Comparison of ENCODE assay signal across 14 cellular contexts in genomic region chr1:37394574-37395464, GRCh38.
A peak's percentile ranks its signal among the peaks of the same experiment; 100 is the strongest.
DNase-seq lines count a peak whose midpoint lies in the region; ATAC-seq and TF ChIP-seq lines count a peak whose summit lies in the region.
"Had no signal": no experiment of that assay in that cellular context is flagged by ENCODE, and none has a peak within 500 bp of the region (broad histone marks: within the 10 kb centered on the region; RNA-seq: fewer than 3 reads in every experiment).

No MANE protein-coding gene starts in this region.

- TF ChIP-seq CTCF in heart right ventricle (IDR thresholded peaks at IDR 0.05): no peak
- TF ChIP-seq CTCF in activated CD8-positive, alpha-beta T cell treated with anti-CD3 and anti-CD28 coated beads for 36 hours (IDR thresholded peaks at IDR 0.05): no peak

- no peaks in the 10 kb centered on the region for H3K9me3 ChIP-seq in heart right ventricle
- H3K9me3 ChIP-seq: ovary, spleen had no signal

- intact Hi-C loops in heart right ventricle (cut with DNase I): no loop called here
- intact Hi-C loops in activated CD8-positive, alpha-beta T cell treated with anti-CD3 and anti-CD28 coated beads for 36 hours (cut with micrococcal nuclease): no loop called here

- no peaks in the 10 kb centered on the region for H3K4me1 Mint-ChIP-seq in memory B cell
- H3K4me1 Mint-ChIP-seq in activated CD8-positive, alpha-beta T cell treated with anti-CD3 and anti-CD28 coated beads for 36 hours (ENCODE audit: low read depth): peaks cover 2% of the 10 kb centered on the region

- no peaks in the 10 kb centered on the region for H3K9me3 Mint-ChIP-seq in memory B cell
- no peaks in the 10 kb centered on the region for H3K9me3 Mint-ChIP-seq in activated CD8-positive, alpha-beta T cell treated with anti-CD3 and anti-CD28 coated beads for 36 hours

- peak overlapping the region; percentile 52 for H3K27ac Mint-ChIP-seq in memory B cell
- no peak overlapping the region for H3K27ac Mint-ChIP-seq in activated CD8-positive, alpha-beta T cell treated with anti-CD3 and anti-CD28 coated beads for 36 hours

- no peak overlapping the region for H3K4me3 ChIP-seq in heart right ventricle
- H3K4me3 ChIP-seq: ovary, SK-N-MC, spleen had no signal

- peaks cover 28% of the 10 kb centered on the region for H3K27me3 Mint-ChIP-seq in memory B cell
- H3K27me3 Mint-ChIP-seq in activated CD8-positive, alpha-beta T cell treated with anti-CD3 and anti-CD28 coated beads for 36 hours: peaks cover 27% of the 10 kb centered on the region

- H3K36me3 Mint-ChIP-seq in memory B cell: no peaks in the 10 kb centered on the region
- no peaks in the 10 kb centered on the region for H3K36me3 Mint-ChIP-seq in activated CD8-positive, alpha-beta T cell treated with anti-CD3 and anti-CD28 coated beads for 36 hours (ENCODE audit: low read depth)

- CTCF ChIA-PET in activated CD8-positive, alpha-beta T cell treated with anti-CD3 and anti-CD28 coated beads for 36 hours (lab: Charles Lee): interaction anchor here (0.7 kb wide), 1 partner anchor 40 kb away, joined by 3 read pairs; no protein-coding TSS in a partner anchor

- H3K27ac ChIP-seq in heart right ventricle: no peak overlapping the region
- H3K27ac ChIP-seq: ovary, SK-N-MC, spleen had no signal

- ATAC-seq in memory B cell (ENCODE audit: low read depth) (no peak), GM21515 (IDR thresholded peaks at IDR 0.05; ENCODE audit: unreplicated experiment) (no peak), heart right ventricle (no peak)
- no peak for ATAC-seq in activated CD8-positive, alpha-beta T cell treated with anti-CD3 and anti-CD28 coated beads for 36 hours

- WGBS in heart right ventricle, 2 donors: 30 to 36% methylated on average over 10 of the region's 10 CpGs

- H3K36me3 ChIP-seq in heart right ventricle: no peaks in the 10 kb centered on the region
- H3K36me3 ChIP-seq: ovary, spleen had no signal

- POLR2A ChIA-PET in activated CD8-positive, alpha-beta T cell treated with anti-CD3 and anti-CD28 coated beads for 36 hours (lab: Charles Lee): no interaction called here

- no peaks in the 10 kb centered on the region for H3K4me1 ChIP-seq in heart right ventricle
- H3K4me1 ChIP-seq: spleen had no signal

- H3K4me3 Mint-ChIP-seq in memory B cell: no peak overlapping the region
- no peak overlapping the region for H3K4me3 Mint-ChIP-seq in activated CD8-positive, alpha-beta T cell treated with anti-CD3 and anti-CD28 coated beads for 36 hours

- H3K27me3 ChIP-seq in heart right ventricle: peaks cover 0 to 89% (median 77%) of the 10 kb centered on the region in 7 donors
- H3K27me3 ChIP-seq: ovary had no signal

- peak; percentile 70 for DNase-seq in DMS79 treated with DMSO at 0.1 percent for 48 hours (lab: John Stamatoyannopoulos, UW)
- DNase-seq in DMS79 (lab: John Stamatoyannopoulos, UW): no peak
- peak; percentile 42 for DNase-seq in NCI-H1105 treated with DMSO at 0.1 percent for 48 hours (lab: John Stamatoyannopoulos, UW)
- peak; percentile 67 for DNase-seq in SK-N-DZ (ENCODE audit: low spot score)
- no peak for DNase-seq in memory B cell (ENCODE audit: low spot score in 2 of 2)
- no peak for DNase-seq in heart right ventricle
- DNase-seq in activated CD8-positive, alpha-beta T cell treated with anti-CD3 and anti-CD28 coated beads for 36 hours: no peak
- DNase-seq: dermis blood vessel endothelial cell; midbrain; NK-92 treated with Interleukin-12 subunit alpha and Interleukin-12 subunit beta, amount 100 ng/mL, for 24 hours; ovary; spleen had no signal

Comparison
In these comparisons a context has a peak if more than half of its experiments do, and no peak if none do; other contexts are left out.
1. DNase-seq: peak in DMS79 treated with DMSO at 0.1 percent for 48 hours (single experiment), NCI-H1105 treated with DMSO at 0.1 percent for 48 hours (single experiment) and SK-N-DZ (single experiment); none in DMS79 (single experiment), memory B cell (0 of 2), heart right ventricle (0 of 2) and activated CD8-positive, alpha-beta T cell treated with anti-CD3 and anti-CD28 coated beads for 36 hours (single experiment).